8 cellular contexts compared by ENCODE assay signal in the genomic region with DNA sequence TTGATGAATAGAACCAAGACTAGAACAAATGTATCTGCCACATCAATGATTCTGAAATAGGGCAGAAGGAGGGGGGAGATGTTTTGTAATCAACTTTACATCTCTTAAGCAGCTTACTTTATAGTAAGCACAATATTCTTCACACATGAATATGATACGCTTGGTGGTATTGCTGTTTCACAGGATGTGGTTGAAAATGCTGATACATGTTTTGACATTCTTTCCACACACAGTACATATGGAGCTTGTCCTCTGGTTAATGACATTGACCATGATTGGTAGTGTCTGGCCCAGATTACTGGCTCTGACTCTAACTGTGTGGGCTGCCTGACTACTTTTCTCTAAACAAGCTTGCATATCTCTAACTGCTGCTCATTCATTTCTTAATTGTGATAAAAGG.
DNase-seq lines count a peak whose midpoint lies in the region; ATAC-seq and TF ChIP-seq lines count a peak whose summit lies in the region.

No MANE protein-coding gene starts in this region.

- H3F3A ChIP-seq in PC-9 (ENCODE audit: insufficient read depth, low read depth) = no peaks in the 10 kb centered on the region; the same call in 1 of the 2 replicates

- no peaks in the 10 kb centered on the region for H3K9me3 ChIP-seq in neutrophil
- no peaks in the 10 kb centered on the region for H3K9me3 ChIP-seq in PC-9 (ENCODE audit: insufficient read depth, low read depth)

- H3K79me2 ChIP-seq in PC-9 (ENCODE audit: low read depth) = peaks cover 4% of the 10 kb centered on the region; the same call in 1 of the 2 replicates

- H4K20me1 ChIP-seq in PC-9 (ENCODE audit: insufficient read depth) = 0 out of 2 replicates have a peak, but pooled peaks cover 6% of the 10 kb centered on the region

- BruUV-seq in PC-9 (replicated peaks; lab: Mats Ljungman, UMichigan) = no TSS peak

- peak; percentile 24 for DNase-seq in stimulated activated CD4-positive, alpha-beta T cell treated with anti-CD3 and anti-CD28 coated beads, Interleukin-1b, Interleukin-23, amount 100 ng/mL, for 48 hours
- DNase-seq in stimulated activated CD4-positive, alpha-beta T cell treated with anti-CD3 and anti-CD28 coated beads, Interleukin-12 subunit alpha, Interleukin-12 subunit beta, amount 100 ng/mL, for 4 hours = no peak
- DNase-seq in astrocyte of the spinal cord (ENCODE audit: low read depth, low spot score) (peak; percentile 62), D341Med (ENCODE audit: low spot score) (no peak), dorsolateral prefrontal cortex (no peak), PC-9 (no peak)

- in situ Hi-C loops in astrocyte of the spinal cord (cut with HindIII; ENCODE audit: low sequenced_read_pairs) = no loop called here

- peak; percentile 84 for ATAC-seq in HG03442 (IDR thresholded peaks at IDR 0.05; ENCODE audit: unreplicated experiment)

- H3K4me3 ChIP-seq in astrocyte of the spinal cord (ENCODE audit: low read depth, low read length) = no peak overlapping the region
- H3K4me3 ChIP-seq in neutrophil (ENCODE audit: low read depth in 1 of 2, low read length in 1 of 2) = no peak overlapping the region
- no peak overlapping the region for H3K4me3 ChIP-seq in dorsolateral prefrontal cortex
- H3K4me3 ChIP-seq in PC-9 = no peak overlapping the region

- no peak for TF ChIP-seq CTCF in astrocyte of the spinal cord (IDR thresholded peaks at IDR 0.05; ENCODE audit: low read depth, low read length)
- TF ChIP-seq CTCF in neutrophil (IDR thresholded peaks at IDR 0.05) = no peak
- TF ChIP-seq CTCF in dorsolateral prefrontal cortex (IDR thresholded peaks at IDR 0.05 in 54 of 56, conservative IDR thresholded peaks at IDR 0.05 in 2 of 56; ENCODE audit: low read depth in 1 of 56, partially characterized antibody in 56 of 56) = no peak
- TF ChIP-seq CTCF in PC-9 (conservative IDR thresholded peaks at IDR 0.05) = no peak

- H3K27ac ChIP-seq in neutrophil (peak overlapping the region; percentile 43), dorsolateral prefrontal cortex (no peak overlapping the region), PC-9 (no peak overlapping the region)

- POLR2A ChIA-PET in PC-9 (lab: Charles Lee; ENCODE audit: unreplicated experiment) = no interaction called here

- H3K4me2 ChIP-seq in PC-9 = no peak overlapping the region

- CTCF ChIA-PET in PC-9 (lab: Charles Lee) = no interaction called here

- H3K27me3 ChIP-seq in neutrophil (no peaks in the 10 kb centered on the region), dorsolateral prefrontal cortex (peaks cover 0 to 10% (median 0%) of the 10 kb centered on the region in 45 donors), PC-9 (ENCODE audit: insufficient read depth, low read depth) (no peaks in the 10 kb centered on the region)

- H3K4me1 ChIP-seq in neutrophil (ENCODE audit: control insufficient read depth in 1 of 2, insufficient read depth in 1 of 2, low read depth in 1 of 2, low read length in 1 of 2) (peaks cover 67 to 76% of the 10 kb centered on the region in 2 experiments), PC-9 (replicated peaks; ENCODE audit: insufficient read depth) (no peaks in the 10 kb centered on the region)

- H3K9me2 ChIP-seq in PC-9 (ENCODE audit: insufficient read depth) = no peaks in the 10 kb centered on the region

- no peak overlapping the region for H2AFZ ChIP-seq in PC-9

- intact Hi-C loops in dorsolateral prefrontal cortex (cut with DNase I) (no loop called here), PC-9 (cut with micrococcal nuclease; ENCODE audit: unreplicated experiment) (no loop called here)

- H3K36me3 ChIP-seq in neutrophil = peaks cover 26% of the 10 kb centered on the region
- no peaks in the 10 kb centered on the region for H3K36me3 ChIP-seq in PC-9 (ENCODE audit: low read depth)

Comparison
In these comparisons a context has a peak if more than half of its experiments do, and no peak if none do; other contexts are left out.
1. DNase-seq: peak in stimulated activated CD4-positive, alpha-beta T cell treated with anti-CD3 and anti-CD28 coated beads, Interleukin-1b, Interleukin-23, amount 100 ng/mL, for 48 hours (single experiment) and astrocyte of the spinal cord (single experiment); none in stimulated activated CD4-positive, alpha-beta T cell treated with anti-CD3 and anti-CD28 coated beads, Interleukin-12 subunit alpha, Interleukin-12 subunit beta, amount 100 ng/mL, for 4 hours (single experiment), D341Med (single experiment), dorsolateral prefrontal cortex (0 of 10) and PC-9 (0 of 2).